ENCODE assay signal across 8 cellular contexts in genomic region chr2:156340818-156341481, GRCh38. TPM values are rescaled to one million over a fixed set of nuclear protein-coding genes. Genes with fewer than 3 reads are reported as not detected.
DNase-seq lines count a peak whose midpoint lies in the region; ATAC-seq, FAIRE-seq and TF ChIP-seq lines count a peak whose summit lies in the region.

No MANE protein-coding gene starts in this region.

- H3K4me1 ChIP-seq in GM12878 (ENCODE audit: control insufficient read depth, insufficient read depth, low read length) = peaks cover 20% of the 10 kb centered on the region

- no peaks in the 10 kb centered on the region for H4K20me1 ChIP-seq in GM12878 (ENCODE audit: control insufficient read depth, insufficient read depth)

- peak; percentile 13 for ATAC-seq in GM12878
- peak; percentile 16 for ATAC-seq in stimulated activated naive CD8-positive, alpha-beta T cell treated with anti-CD3 and anti-CD28 coated beads, Interleukin-15, amount 100 ng/mL, for 72 hours

- intact Hi-C loops in GM12878 (cut with micrococcal nuclease; ENCODE audit: unreplicated experiment) = loop anchor here (1.0 to 2.0 kb wide), 3 partner anchors 55 to 186 kb away; no protein-coding TSS in a partner anchor

- H3K9me3 ChIP-seq in GM12878 (replicated peaks; ENCODE audit: control insufficient read depth, insufficient read depth, low read length) = no peaks in the 10 kb centered on the region

- H3K36me3 Mint-ChIP-seq in HFFc6 (ENCODE audit: low read depth) = no peaks in the 10 kb centered on the region

- peak overlapping the region; percentile 91 for H3K4me2 ChIP-seq in GM12878 (ENCODE audit: control insufficient read depth, insufficient read depth)

- H3K36me3 ChIP-seq in GM12878 (ENCODE audit: control insufficient read depth in 2 of 2, insufficient read depth in 2 of 2, low read length in 1 of 2) = no peaks in the 10 kb centered on the region

- peak overlapping the region; percentile 30 for H2AFZ ChIP-seq in GM12878 (ENCODE audit: control insufficient read depth, low read depth, low read length)

- SMC1A ChIA-PET in GM12878 (lab: Charles Lee; ENCODE audit: uncharacterized antibody, unreplicated experiment) = interaction anchor here (0.7 to 8.9 kb wide), 29 partner anchors 10 to 248 kb away, joined by 3 to 244 read pairs (median 5); partner anchors contain the start of gene GPD2

- H3K27ac Mint-ChIP-seq in HFFc6 = peak overlapping the region; percentile 98
- peak overlapping the region; percentile 98 to 99 for H3K27ac Mint-ChIP-seq in stimulated activated naive CD8-positive, alpha-beta T cell treated with anti-CD3 and anti-CD28 coated beads, Interleukin-15, amount 100 ng/mL, for 72 hours

- BruUV-seq in GM12878 (replicated peaks; lab: Mats Ljungman, UMichigan) = TSS peak; percentile 86

- peak overlapping the region; percentile 100 for H3K9ac ChIP-seq in GM12878 (ENCODE audit: control insufficient read depth, insufficient read depth, low read length)

- in situ Hi-C loops in GM12878 (cut with MboI) = loop anchor here (10.0 to 25.0 kb wide), 2 partner anchors 54 to 246 kb away; no protein-coding TSS in a partner anchor

- H3K27me3 Mint-ChIP-seq in HFFc6 (ENCODE audit: insufficient read depth) = peaks cover 7% of the 10 kb centered on the region
- no peaks in the 10 kb centered on the region for H3K27me3 Mint-ChIP-seq in stimulated activated naive CD8-positive, alpha-beta T cell treated with anti-CD3 and anti-CD28 coated beads, Interleukin-15, amount 100 ng/mL, for 72 hours

- TF ChIP-seq CTCF in HFFc6 (IDR thresholded peaks at IDR 0.05) (no peak), GM12878 (IDR thresholded peaks at IDR 0.05 in 2 of 3, conservative IDR thresholded peaks at IDR 0.05 in 1 of 3; ENCODE audit: control insufficient read depth in 2 of 3, extremely low read depth in 1 of 3, insufficient read depth in 1 of 3, low read depth in 3 of 3, low read length in 3 of 3) (no peak)

- no peak for TF ChIP-seq EP300 in GM12878 (IDR thresholded peaks at IDR 0.05; ENCODE audit: borderline replicate concordance in 1 of 2, control insufficient read depth in 1 of 2, low read depth in 2 of 2, low read length in 2 of 2)

- CTCF ChIA-PET in GM12878 (lab: Yijun Ruan, JAX) = interaction anchor here (0.8 to 2.7 kb wide), 5 partner anchors 96 to 248 kb away, joined by 3 to 16 read pairs (median 5); partner anchors contain the start of gene GPD2

- 3% methylated on average over 16 of the region's 16 CpGs for WGBS in GM12878 (ENCODE audit: insufficient coverage, insufficient replicate concordance, low lambda C conversion rate, missing lambda C conversion rate)

- peak; percentile 86 for DNase-seq in DMS53 (lab: John Stamatoyannopoulos, UW)
- no peak for DNase-seq in DMS53 treated with DMSO at 0.1 percent for 48 hours (lab: John Stamatoyannopoulos, UW; ENCODE audit: unreplicated experiment)
- no peak for DNase-seq in HFFc6
- peak; percentile 62 to 66 for DNase-seq in NOMO-1 (lab: John Stamatoyannopoulos, UW; ENCODE audit: unreplicated experiment in 2 of 2)
- DNase-seq in GM12878 (ENCODE audit: low read depth, low spot score) = no peak
- DNase-seq in left kidney (ENCODE audit: low read depth, low spot score) = peak; percentile 81
- peak in 1 of 2 donors; percentile 53 for DNase-seq in stimulated activated naive CD8-positive, alpha-beta T cell treated with anti-CD3 and anti-CD28 coated beads, Interleukin-15, amount 100 ng/mL, for 72 hours
- no peak for DNase-seq in A172 (ENCODE audit: low spot score)

- POLR2A ChIA-PET in GM12878 (lab: Charles Lee) = interaction anchor here (0.7 to 3.4 kb wide), 22 partner anchors 9 to 851 kb away, joined by 3 to 27 read pairs (median 4); no protein-coding TSS in a partner anchor

- H3K27me3 ChIP-seq in GM12878 (replicated peaks in 1 of 2; ENCODE audit: control insufficient read depth in 2 of 2, insufficient read depth in 2 of 2, low read length in 1 of 2) = no peaks in the 10 kb centered on the region

- H3K79me2 ChIP-seq in GM12878 (ENCODE audit: control insufficient read depth, insufficient read depth, low read length) = peaks cover 1% of the 10 kb centered on the region

- H3K4me3 Mint-ChIP-seq in HFFc6 = peak overlapping the region; percentile 90
- peak overlapping the region; percentile 96 to 97 for H3K4me3 Mint-ChIP-seq in stimulated activated naive CD8-positive, alpha-beta T cell treated with anti-CD3 and anti-CD28 coated beads, Interleukin-15, amount 100 ng/mL, for 72 hours

- peak; percentile 31 for FAIRE-seq in GM12878 (lab: Jason Lieb, UNC)

- no peaks in the 10 kb centered on the region for H3K9me3 Mint-ChIP-seq in HFFc6
- no peaks in the 10 kb centered on the region for H3K9me3 Mint-ChIP-seq in stimulated activated naive CD8-positive, alpha-beta T cell treated with anti-CD3 and anti-CD28 coated beads, Interleukin-15, amount 100 ng/mL, for 72 hours

- peak overlapping the region; percentile 100 for H3K27ac ChIP-seq in GM12878 (ENCODE audit: control insufficient read depth, insufficient read depth)

- TF ChIP-seq RAD21 in GM12878 (IDR thresholded peaks at IDR 0.05; ENCODE audit: insufficient read depth, low read depth, low read length) = no peak

- H3K4me1 Mint-ChIP-seq in HFFc6 (ENCODE audit: low read depth) = peaks cover 56% of the 10 kb centered on the region
- peaks cover 45% of the 10 kb centered on the region for H3K4me1 Mint-ChIP-seq in stimulated activated naive CD8-positive, alpha-beta T cell treated with anti-CD3 and anti-CD28 coated beads, Interleukin-15, amount 100 ng/mL, for 72 hours

- RAD21 ChIA-PET in GM12878 (lab: Charles Lee; ENCODE audit: unreplicated experiment) = interaction anchor here (0.7 to 7.1 kb wide), 25 partner anchors 9 to 962 kb away, joined by 3 to 36 read pairs (median 4); partner anchors contain the start of gene GPD2

- TF ChIP-seq POLR2A in GM12878 (IDR thresholded peaks at IDR 0.05; ENCODE audit: low read depth, low read length) = no peak

- peak overlapping the region; percentile 93 for H3K4me3 ChIP-seq in GM12878

TF ChIP-seq in GM12878, 131 proteins besides CTCF, POLR2A, EP300 and RAD21 (continues in another document):
- no peak for TF ChIP-seq E4F1 (IDR thresholded peaks at IDR 0.05; ENCODE audit: borderline replicate concordance, partially characterized antibody)
- TF ChIP-seq, protein P1, sequence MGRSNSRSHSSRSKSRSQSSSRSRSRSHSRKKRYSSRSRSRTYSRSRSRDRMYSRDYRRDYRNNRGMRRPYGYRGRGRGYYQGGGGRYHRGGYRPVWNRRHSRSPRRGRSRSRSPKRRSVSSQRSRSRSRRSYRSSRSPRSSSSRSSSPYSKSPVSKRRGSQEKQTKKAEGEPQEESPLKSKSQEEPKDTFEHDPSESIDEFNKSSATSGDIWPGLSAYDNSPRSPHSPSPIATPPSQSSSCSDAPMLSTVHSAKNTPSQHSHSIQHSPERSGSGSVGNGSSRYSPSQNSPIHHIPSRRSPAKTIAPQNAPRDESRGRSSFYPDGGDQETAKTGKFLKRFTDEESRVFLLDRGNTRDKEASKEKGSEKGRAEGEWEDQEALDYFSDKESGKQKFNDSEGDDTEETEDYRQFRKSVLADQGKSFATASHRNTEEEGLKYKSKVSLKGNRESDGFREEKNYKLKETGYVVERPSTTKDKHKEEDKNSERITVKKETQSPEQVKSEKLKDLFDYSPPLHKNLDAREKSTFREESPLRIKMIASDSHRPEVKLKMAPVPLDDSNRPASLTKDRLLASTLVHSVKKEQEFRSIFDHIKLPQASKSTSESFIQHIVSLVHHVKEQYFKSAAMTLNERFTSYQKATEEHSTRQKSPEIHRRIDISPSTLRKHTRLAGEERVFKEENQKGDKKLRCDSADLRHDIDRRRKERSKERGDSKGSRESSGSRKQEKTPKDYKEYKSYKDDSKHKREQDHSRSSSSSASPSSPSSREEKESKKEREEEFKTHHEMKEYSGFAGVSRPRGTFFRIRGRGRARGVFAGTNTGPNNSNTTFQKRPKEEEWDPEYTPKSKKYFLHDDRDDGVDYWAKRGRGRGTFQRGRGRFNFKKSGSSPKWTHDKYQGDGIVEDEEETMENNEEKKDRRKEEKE (IDR thresholded peaks at IDR 0.05) = 0 out of 2 replicates have a peak, but pooled peaks have one; percentile 24
- TF ChIP-seq NFYA (IDR thresholded peaks at IDR 0.05; ENCODE audit: borderline replicate concordance, low read depth, low read length) = no peak

RNA-seq across cellular contexts. Expression of gene NR4A2, which starts 8.4 kb away (rescaled TPM):
- total RNA-seq in HFFc6 (2021; fragmentation: NEBNext Ultra II Directional; extraction: Animal tissue kit (Norgen Biotek cat#: 25700)) = 1 to 10 TPM; 1.8 to 7.5 (median 5.8) TPM
- 3.3 and 5.1 TPM in 2 replicates for total RNA-seq in GM12878 (2013; cell fraction: nucleolus; rRNA removed)
- total RNA-seq in GM12878 (2014; rRNA removed) (0.44 and 0.68 TPM in 2 replicates), GM12878 (2014; rRNA removed; fragmentation: Illumina TruSeq; extraction: Trizol) (0.41 and 0.49 TPM in 2 replicates), GM12878 (2021) (1.4 TPM in 2 replicates)
- 0.35 TPM for polyA plus RNA-seq in GM12878 (2011; ENCODE audit: low read depth)
- polyA plus RNA-seq in GM12878 (2011; rRNA removed) (3.4 and 4.0 TPM in 2 replicates), GM12878 (2014; fragmentation: Illumina TruSeq; extraction: Trizol) (0.91 and 1.3 TPM in 2 replicates), GM12878 (2014; fragmentation: Nextera tagmentation; extraction: Ambion mirVana) (under 1 TPM; 0.40 to 0.42 TPM), GM12878 (2014; rRNA removed) (0.70 and 0.71 TPM in 2 replicates), GM12878 (2016; fragmentation: Nextera tagmentation; extraction: Ambion mirVana) (under 1 TPM; 0.15 to 0.45 TPM)
- polyA plus RNA-seq in GM12878 (2011; cell fraction: cytosol; rRNA removed) = 3.2 TPM in 2 replicates
- 16.2 and 18.4 TPM in 2 replicates for polyA plus RNA-seq in GM12878 (2011; cell fraction: nucleus; rRNA removed)
- polyA plus RNA-seq in GM12878 (2012) = 0.66 and 2.4 TPM in 2 replicates
- 3.4 and 4.8 TPM in 2 replicates for polyA minus RNA-seq in GM12878 (2011; rRNA and poly(A)+ RNA removed)
- 2.5 and 3.1 TPM in 2 replicates for polyA minus RNA-seq in GM12878 (2011; cell fraction: cytosol; rRNA and poly(A)+ RNA removed)
- polyA minus RNA-seq in GM12878 (2011; cell fraction: nucleus; rRNA and poly(A)+ RNA removed) = 11.5 and 16.0 TPM in 2 replicates
- total RNA-seq in A172 (2014; rRNA removed; shearing (Covaris generic)) = 0.10 TPM in 2 replicates

Comparison
In these comparisons a context has a peak if more than half of its experiments do, and no peak if none do; other contexts are left out.
1. DNase-seq: peak in DMS53 (single experiment), NOMO-1 (2 of 2) and left kidney (single experiment); none in DMS53 treated with DMSO at 0.1 percent for 48 hours (single experiment), HFFc6 (single experiment), GM12878 (single experiment) and A172 (single experiment).